ENCODE assay signal across 22 cellular contexts in the genomic region with DNA sequence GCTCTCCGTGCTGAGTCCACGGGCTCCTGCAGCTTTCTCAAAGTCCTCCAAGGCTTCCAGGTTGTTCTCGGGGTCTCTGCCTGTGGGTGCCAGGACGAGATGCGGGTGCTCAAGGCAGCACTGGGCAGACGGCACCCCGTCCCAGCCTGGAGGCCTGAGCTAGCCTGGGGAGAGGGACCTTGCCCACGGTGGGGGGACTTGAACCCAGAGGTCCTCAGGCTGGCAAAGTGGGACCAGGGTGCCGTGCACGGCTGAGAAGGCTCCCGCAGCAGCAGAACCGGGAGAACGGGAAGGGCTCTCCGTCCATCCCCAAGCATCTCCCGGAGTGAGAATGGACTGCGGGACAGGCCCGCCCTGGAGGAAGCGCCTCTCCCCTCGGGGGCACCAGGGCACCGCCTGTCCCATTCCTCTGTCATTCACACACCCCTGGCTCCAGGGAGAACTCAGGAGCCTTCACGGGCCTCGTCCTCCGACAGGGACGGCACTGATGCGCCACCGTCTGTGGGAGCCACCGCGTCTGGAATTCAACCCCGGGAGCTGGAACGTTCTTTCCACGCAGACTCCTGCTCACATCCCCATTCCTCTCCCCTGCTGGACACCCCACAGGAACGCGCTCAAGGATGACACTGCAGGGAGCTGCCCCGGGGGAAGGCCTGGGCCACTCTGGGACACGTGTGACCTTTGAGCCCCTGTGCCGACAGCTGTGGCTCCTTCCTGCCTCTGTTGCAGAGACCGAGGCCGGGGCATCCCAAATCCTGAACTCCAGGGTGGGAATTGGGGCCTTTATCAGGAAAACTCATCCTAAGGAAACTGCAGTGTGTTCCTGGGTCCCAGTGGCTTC. TPM values are rescaled to one million over a fixed set of nuclear protein-coding genes. Genes with fewer than 3 reads are reported as not detected.
"Had no signal": no experiment of that assay in that cellular context is flagged by ENCODE, and none has a peak within 500 bp of the region (broad histone marks: within the 10 kb centered on the region; RNA-seq: fewer than 3 reads in every experiment).

No MANE protein-coding gene starts in this region.

- H3K4me3 ChIP-seq: ascending aorta, breast epithelium, skin epidermis had no signal

- H3K9me3 ChIP-seq: ascending aorta, breast epithelium had no signal

- H2AFZ ChIP-seq: parathyroid adenoma had no signal

- H3K79me2 ChIP-seq: parathyroid adenoma had no signal

- H3K27ac Mint-ChIP-seq: activated CD4-positive, alpha-beta memory T cell treated with anti-CD3 and anti-CD28 coated beads, Interleukin-2, amount 10 ng/mL, durations not matched to agents 7 days and 5 days; activated naive CD8-positive, alpha-beta T cell treated with anti-CD3 and anti-CD28 coated beads, Interleukin-2, amount 50 U/mL, for 24 hours; type B pancreatic cell; WTC11 had no signal

- DNase-seq: activated CD4-positive, alpha-beta memory T cell treated with anti-CD3 and anti-CD28 coated beads, Interleukin-2, amount 10 ng/mL, durations not matched to agents 7 days and 5 days; activated CD4-positive, alpha-beta T cell treated with anti-CD3 and anti-CD28 coated beads for 4 hours; activated naive CD4-positive, alpha-beta T cell; activated naive CD8-positive, alpha-beta T cell treated with anti-CD3 and anti-CD28 coated beads, Interleukin-2, amount 50 U/mL, for 24 hours; hippocampal formation; mammary epithelial cell; naive B cell; SIG-M5; stimulated activated CD4-positive, alpha-beta T cell treated with anti-CD3 and anti-CD28 coated beads, Interleukin-4, amount 100 ng/mL, for 24 hours; stimulated activated naive CD4-positive, alpha-beta T cell treated with Interleukin-2 at 50 U/mL for 16 hours; T-helper 2 cell had no signal

- H3K9ac ChIP-seq: parathyroid adenoma had no signal

- ATAC-seq: activated naive CD8-positive, alpha-beta T cell treated with anti-CD3 and anti-CD28 coated beads, Interleukin-2, amount 50 U/mL, for 24 hours; WTC11 had no signal

- H3K36me3 ChIP-seq: ascending aorta, breast epithelium had no signal

- H3K4me1 ChIP-seq: ascending aorta, breast epithelium, parathyroid adenoma had no signal

- H3K4me1 Mint-ChIP-seq: activated naive CD8-positive, alpha-beta T cell treated with anti-CD3 and anti-CD28 coated beads, Interleukin-2, amount 50 U/mL, for 24 hours; naive B cell had no signal

- H3K4me3 Mint-ChIP-seq: activated CD4-positive, alpha-beta memory T cell treated with anti-CD3 and anti-CD28 coated beads, Interleukin-2, amount 10 ng/mL, durations not matched to agents 7 days and 5 days; activated naive CD8-positive, alpha-beta T cell treated with anti-CD3 and anti-CD28 coated beads, Interleukin-2, amount 50 U/mL, for 24 hours; naive B cell; type B pancreatic cell; WTC11 had no signal

- H3K36me3 Mint-ChIP-seq: naive B cell, type B pancreatic cell, WTC11 had no signal

- H3K27ac ChIP-seq: ascending aorta, breast epithelium, parathyroid adenoma, skin epidermis had no signal

- H3K27me3 ChIP-seq: ascending aorta, breast epithelium had no signal

RNA-seq across cellular contexts. Expression of gene OBP2B, which starts 16.3 kb away (rescaled TPM):
- total RNA-seq: activated CD4-positive, alpha-beta memory T cell treated with anti-CD3 and anti-CD28 coated beads, Interleukin-2, amount 10 ng/mL, durations not matched to agents 7 days and 5 days; ascending aorta; cerebellum; dermis microvascular lymphatic vessel endothelial cell; mononuclear cell; renal cortical epithelial cell; WTC11 had no signal
- polyA plus RNA-seq: esophagus had no signal

RNA-seq across cellular contexts. Expression of gene ABO, which starts 49.6 kb away (rescaled TPM):
- total RNA-seq: mammary epithelial cell had no signal
